ENCODE assay signal across 8 cellular contexts in genomic region chr4:119628281-119629141, GRCh38. TPM values are rescaled to one million over a fixed set of nuclear protein-coding genes. Genes with fewer than 3 reads are reported as not detected.
DNase-seq lines count a peak whose midpoint lies in the region; ATAC-seq and TF ChIP-seq lines count a peak whose summit lies in the region.

Gene PDE5A, minus strand, starts transcription at chr4:119628804. Its CDS starts 133 bp downstream, at chr4:119628671.

- peak within 1 kb of the TSS; percentile 82 for H2AK9ac ChIP-seq in IMR-90 (replicated peaks; ENCODE audit: low read depth, low read length, poor library complexity)

- H3K9me3 Mint-ChIP-seq in activated T-helper 17 cell treated with anti-CD3 and anti-CD28 coated beads, Interleukin-2, amount 50 U/mL, for 72 hours, result no peaks in the 10 kb centered on the region
- no peaks in the 10 kb centered on the region for H3K9me3 Mint-ChIP-seq in natural killer cell

- peak within 1 kb of the TSS; percentile 95 to 96 for H4K8ac ChIP-seq in IMR-90 (ENCODE audit: low read depth in 2 of 2, low read length in 2 of 2)

- H3K9ac ChIP-seq in IMR-90 (ENCODE audit: low read depth, low read length), result peak within 1 kb of the TSS; percentile 98

- H3K36me3 Mint-ChIP-seq in activated T-helper 17 cell treated with anti-CD3 and anti-CD28 coated beads, Interleukin-2, amount 50 U/mL, for 72 hours (ENCODE audit: low read depth), result no peaks in the 10 kb centered on the region
- H3K36me3 Mint-ChIP-seq in natural killer cell, result no peaks in the 10 kb centered on the region

- TF ChIP-seq CTCF in IMR-90 (conservative IDR thresholded peaks at IDR 0.05; ENCODE audit: low read depth, low read length), result peak; percentile 80
- TF ChIP-seq CTCF in Panc1 (IDR thresholded peaks at IDR 0.05), result peak; percentile 89
- peak; percentile 48 for TF ChIP-seq CTCF in fibroblast of pulmonary artery (IDR thresholded peaks at IDR 0.05; ENCODE audit: low read length, missing control alignments)
- TF ChIP-seq CTCF in natural killer cell (IDR thresholded peaks at IDR 0.05), result peak; percentile 71

- H4K20me1 ChIP-seq in IMR-90 (ENCODE audit: insufficient read depth, low read length), result peaks cover 9% of the 10 kb centered on the region; the same call in 1 of the 2 replicates

- peak within 1 kb of the TSS; percentile 92 for H2BK15ac ChIP-seq in IMR-90 (ENCODE audit: low read depth, low read length)

- DNase-seq in DMS 273 treated with DMSO at 0.1 percent for 48 hours (lab: John Stamatoyannopoulos, UW) (peak; percentile 73), IMR-90 (peak; percentile 80), Panc1 (ENCODE audit: low read depth, low spot score) (no peak), fibroblast of pulmonary artery (ENCODE audit: low read depth) (peak; percentile 71), natural killer cell (peak; percentile 59)
- DNase-seq in stimulated activated naive CD8-positive, alpha-beta T cell treated with anti-CD3 and anti-CD28 coated beads, Interleukin-15, Interleukin-2, amounts not matched to agents 100 U/mL and 50 U/mL, for 24 hours, result peak; percentile 85

- H3K27ac ChIP-seq in IMR-90 (ENCODE audit: insufficient read depth, low read length) (peak within 1 kb of the TSS; percentile 96), Panc1 (ENCODE audit: low read length) (peak within 1 kb of the TSS; percentile 93)

- peak within 1 kb of the TSS; percentile 94 for H2AFZ ChIP-seq in IMR-90 (replicated peaks; ENCODE audit: low read length, poor library complexity)

- peaks cover 0 to 27% of the 10 kb centered on the region in 2 experiments; a peak in 3 of 4 replicates for H3K79me1 ChIP-seq in IMR-90 (ENCODE audit: low read depth in 1 of 2, low read length in 2 of 2)

- H3K18ac ChIP-seq in IMR-90 (ENCODE audit: low read depth, low read length), result peak within 1 kb of the TSS; percentile 89

- H3K56ac ChIP-seq in IMR-90 (ENCODE audit: extremely low read depth, insufficient read depth, low read length), result peak within 1 kb of the TSS; percentile 100

- peak within 1 kb of the TSS; percentile 99 for H3K4ac ChIP-seq in IMR-90 (ENCODE audit: low read depth, low read length)

- peaks cover 7% of the 10 kb centered on the region for H3K9me1 ChIP-seq in IMR-90 (ENCODE audit: insufficient read depth, low read length)

- H3K4me2 ChIP-seq in IMR-90 (ENCODE audit: low read depth, low read length), result peak within 1 kb of the TSS; percentile 85

- H2BK20ac ChIP-seq in IMR-90 (ENCODE audit: low read depth, low read length), result peak within 1 kb of the TSS; percentile 80

- POLR2A ChIA-PET in IMR-90 (lab: Charles Lee; ENCODE audit: unreplicated experiment) (interaction anchor here (0.6 to 3.6 kb wide), 29 partner anchors 9 to 426 kb away, joined by 3 to 47 read pairs (median 4); no protein-coding TSS in a partner anchor), Panc1 (lab: Charles Lee) (interaction anchor here (0.7 to 1.2 kb wide), 4 partner anchors 35 to 437 kb away, joined by 3 read pairs; no protein-coding TSS in a partner anchor)

- peak; percentile 92 for ATAC-seq in GM21576 (IDR thresholded peaks at IDR 0.05; ENCODE audit: unreplicated experiment)
- ATAC-seq in IMR-90 (ENCODE audit: low read depth), result peak; percentile 56
- peak; percentile 81 for ATAC-seq in Panc1
- peak; percentile 90 for ATAC-seq in activated T-helper 17 cell treated with anti-CD3 and anti-CD28 coated beads, Interleukin-2, amount 50 U/mL, for 72 hours (replicated peaks)
- ATAC-seq in natural killer cell, result peak; percentile 84 to 91 (median 85)
- ATAC-seq in stimulated activated naive CD8-positive, alpha-beta T cell treated with anti-CD3 and anti-CD28 coated beads, Interleukin-15, Interleukin-2, amounts not matched to agents 100 U/mL and 50 U/mL, for 24 hours, result peak; percentile 90

- BruUV-seq in IMR-90 (replicated peaks; lab: Mats Ljungman, UMichigan) (no TSS peak), Panc1 (replicated peaks; lab: Mats Ljungman, UMichigan) (no TSS peak)

- in situ Hi-C loops in IMR-90 (cut with MboI; ENCODE audit: low sequenced_read_pairs) (loop anchor here (5.0 to 10.0 kb wide), 2 partner anchors 314 to 424 kb away; no protein-coding TSS in a partner anchor), Panc1 (cut with HindIII; ENCODE audit: low pct_unique_long_range_greater_than_20kb, low sequenced_read_pairs) (no loop called here)

- H3K27ac Mint-ChIP-seq in activated T-helper 17 cell treated with anti-CD3 and anti-CD28 coated beads, Interleukin-2, amount 50 U/mL, for 72 hours, result peak within 1 kb of the TSS; percentile 33
- peak within 1 kb of the TSS in 1 of 2 donors; percentile 72 for H3K27ac Mint-ChIP-seq in natural killer cell

- TF ChIP-seq POLR2A in IMR-90 (IDR thresholded peaks at IDR 0.05; ENCODE audit: low read depth, low read length), result no peak

- CTCF ChIA-PET in IMR-90 (lab: Yijun Ruan, JAX) (interaction anchor here (0.6 to 2.0 kb wide), 19 partner anchors 25 to 450 kb away, joined by 3 to 19 read pairs (median 4); no protein-coding TSS in a partner anchor), Panc1 (lab: Charles Lee) (interaction anchor here (0.6 to 1.1 kb wide), 4 partner anchors 13 to 428 kb away, joined by 3 to 4 read pairs (median 3); no protein-coding TSS in a partner anchor)

- H3K4me1 Mint-ChIP-seq in activated T-helper 17 cell treated with anti-CD3 and anti-CD28 coated beads, Interleukin-2, amount 50 U/mL, for 72 hours, result peaks cover 5% of the 10 kb centered on the region
- peaks cover 15 to 26% of the 10 kb centered on the region in 2 donors for H3K4me1 Mint-ChIP-seq in natural killer cell

- H4K5ac ChIP-seq in IMR-90 (ENCODE audit: low read depth, low read length), result peak within 1 kb of the TSS; percentile 86

- H3K14ac ChIP-seq in IMR-90 (replicated peaks; ENCODE audit: low read depth, low read length), result peak within 1 kb of the TSS; percentile 99

- peak within 1 kb of the TSS; percentile 86 for H3K4me3 Mint-ChIP-seq in activated T-helper 17 cell treated with anti-CD3 and anti-CD28 coated beads, Interleukin-2, amount 50 U/mL, for 72 hours
- peak within 1 kb of the TSS; percentile 83 for H3K4me3 Mint-ChIP-seq in natural killer cell

- H3K4me3 ChIP-seq in IMR-90 (ENCODE audit: insufficient read depth, low read depth, low read length) (peak within 1 kb of the TSS; percentile 93), Panc1 (ENCODE audit: low read depth in 2 of 2, low read length in 2 of 2) (peak within 1 kb of the TSS; percentile 52 to 89), fibroblast of pulmonary artery (replicated peaks; ENCODE audit: low read depth, low read length) (peak within 1 kb of the TSS; percentile 75)

- H2BK120ac ChIP-seq in IMR-90 (ENCODE audit: low read depth, low read length), result peak within 1 kb of the TSS; percentile 100

- peak within 1 kb of the TSS; percentile 99 for H4K91ac ChIP-seq in IMR-90 (ENCODE audit: insufficient read depth, low read depth, low read length)

- H3K27me3 ChIP-seq in IMR-90 (ENCODE audit: control insufficient read depth, insufficient read depth, low read length) (no peaks in the 10 kb centered on the region), Panc1 (ENCODE audit: control insufficient read depth, insufficient read depth, low read length) (no peaks in the 10 kb centered on the region)

- TF ChIP-seq RAD21 in IMR-90 (IDR thresholded peaks at IDR 0.05; ENCODE audit: low read length), result peak; percentile 90

- H3K9me3 ChIP-seq in IMR-90 (ENCODE audit: control insufficient read depth, insufficient read depth, low read length) (no peaks in the 10 kb centered on the region), Panc1 (ENCODE audit: control insufficient read depth, insufficient read depth, low read depth, low read length) (no peaks in the 10 kb centered on the region)

- peaks cover 7% of the 10 kb centered on the region for H3K27me3 Mint-ChIP-seq in activated T-helper 17 cell treated with anti-CD3 and anti-CD28 coated beads, Interleukin-2, amount 50 U/mL, for 72 hours
- peaks cover 32 to 35% of the 10 kb centered on the region in 2 donors for H3K27me3 Mint-ChIP-seq in natural killer cell (ENCODE audit: low read depth in 2 of 2)

- peak within 1 kb of the TSS; percentile 99 for H3K23ac ChIP-seq in IMR-90 (ENCODE audit: low read depth, low read length)

- peaks cover 11% of the 10 kb centered on the region; the same call in 1 of the 2 replicates for H3K36me3 ChIP-seq in IMR-90 (ENCODE audit: control insufficient read depth, insufficient read depth, low read length)
- no peaks in the 10 kb centered on the region; the same call in 1 of the 2 replicates for H3K36me3 ChIP-seq in Panc1 (ENCODE audit: control insufficient read depth, insufficient read depth, low read length)

- peaks cover 11% of the 10 kb centered on the region for H3K4me1 ChIP-seq in IMR-90 (ENCODE audit: control insufficient read depth, insufficient read depth, low read length)
- H3K4me1 ChIP-seq in Panc1 (ENCODE audit: control insufficient read depth, insufficient read depth, low read length), result peaks cover 19% of the 10 kb centered on the region

- 0% methylated on average over 4 of the region's 65 CpGs; no CpG with 5 or more reads in 1 of the 2 experiments for WGBS in IMR-90 (ENCODE audit: extremely low coverage in 2 of 2, insufficient read length in 1 of 2), 2 experiments

- dilution Hi-C loops in IMR-90 (cut with HindIII; ENCODE audit: low sequenced_read_pairs, unreplicated experiment), result no loop called here

- peak within 1 kb of the TSS; percentile 97 for H2BK5ac ChIP-seq in IMR-90 (ENCODE audit: low read depth, low read length, poor library complexity, severe bottlenecking)

- intact Hi-C loops in IMR-90 (cut with micrococcal nuclease), result loop anchor here (1.0 to 10.0 kb wide), 11 partner anchors 25 to 646 kb away; no protein-coding TSS in a partner anchor
- intact Hi-C loops in Panc1 (cut with micrococcal nuclease; ENCODE audit: unreplicated experiment), result loop anchor here (1.0 to 10.0 kb wide), 6 partner anchors 54 to 422 kb away; no protein-coding TSS in a partner anchor
- intact Hi-C loops in natural killer cell (cut with micrococcal nuclease), result loop anchor here (5.0 kb wide), 1 partner anchor 424 kb away; no protein-coding TSS in a partner anchor

- peak within 1 kb of the TSS; percentile 89 for H2AK5ac ChIP-seq in IMR-90 (ENCODE audit: low read depth, low read length)

TF ChIP-seq in IMR-90, 13 proteins besides CTCF, POLR2A, EP300 and RAD21:
- TF ChIP-seq MAZ (IDR thresholded peaks at IDR 0.05; ENCODE audit: borderline replicate concordance, low read depth, low read length), result peak; percentile 55; the same call in 1 of the 2 replicates
- TF ChIP-seq CHD1 (IDR thresholded peaks at IDR 0.05; ENCODE audit: low read depth, low read length), result no peak
- TF ChIP-seq SMC3 (IDR thresholded peaks at IDR 0.05; ENCODE audit: low read depth, low read length), result peak; percentile 76
- TF ChIP-seq MXI1 (IDR thresholded peaks at IDR 0.05; ENCODE audit: borderline replicate concordance, low read depth, low read length), result peak; percentile 41; the same call in 1 of the 2 replicates

RNA-seq across cellular contexts. Expression of gene PDE5A, which starts in this region (rescaled TPM):
- total RNA-seq in IMR-90 (2012; rRNA removed) (567 and 770 TPM in 2 replicates), Panc1 (2021; ENCODE audit: unreplicated experiment) (114 TPM), natural killer cell (1 to 10 TPM; 2.1 to 4.0 (median 2.5) TPM)
- polyA plus RNA-seq in IMR-90 (2012; rRNA removed), result 71.5 and 101 TPM in 2 replicates
- 25.9 and 36.3 TPM in 2 replicates for polyA plus RNA-seq in IMR-90 (2012; cell fraction: cytosol; rRNA removed)
- polyA plus RNA-seq in IMR-90 (2012; cell fraction: nucleus; rRNA removed; ENCODE audit: low replicate concordance), result 34.7 and 324 TPM in 2 replicates
- 40.8 TPM for polyA plus RNA-seq in Panc1 (2012; ENCODE audit: insufficient read length)
- under 1 TPM; 0.58 to 0.65 TPM for total RNA-seq in activated T-helper 17 cell treated with anti-CD3 and anti-CD28 coated beads, Interleukin-2, amount 50 U/mL, for 72 hours

Comparison
In these comparisons a context has a peak if more than half of its experiments do, and no peak if none do; other contexts are left out.
1. RNA of gene PDE5A (total RNA-seq): 567 to 770 TPM in IMR-90 and 114 TPM in Panc1 (single experiment); 2.1 to 4.0 TPM in natural killer cell and 0.58 to 0.65 TPM in activated T-helper 17 cell treated with anti-CD3 and anti-CD28 coated beads, Interleukin-2, amount 50 U/mL, for 72 hours; every median in the first group is over 10 times any median in the second.
2. Peak in ATAC-seq in activated T-helper 17 cell treated with anti-CD3 and anti-CD28 coated beads, Interleukin-2, amount 50 U/mL, for 72 hours; RNA of the gene not detected or under 1 TPM.
3. Peak in every context shown above with its lines, with median percentiles within 50 percentile points of each other: ATAC-seq, H3K4me3 ChIP-seq and CTCF ChIP-seq.